Comparison of ENCODE assay signal across 1 cellular context in genomic region chr1:91798241-91798648, GRCh38.
TF ChIP-seq lines count a peak whose summit lies in the region.

No MANE protein-coding gene starts in this region.

TF ChIP-seq in GM23338, 12 proteins besides CTCF, POLR2A, EP300 and RAD21 (continued from another document):
- TF ChIP-seq, protein P1, sequence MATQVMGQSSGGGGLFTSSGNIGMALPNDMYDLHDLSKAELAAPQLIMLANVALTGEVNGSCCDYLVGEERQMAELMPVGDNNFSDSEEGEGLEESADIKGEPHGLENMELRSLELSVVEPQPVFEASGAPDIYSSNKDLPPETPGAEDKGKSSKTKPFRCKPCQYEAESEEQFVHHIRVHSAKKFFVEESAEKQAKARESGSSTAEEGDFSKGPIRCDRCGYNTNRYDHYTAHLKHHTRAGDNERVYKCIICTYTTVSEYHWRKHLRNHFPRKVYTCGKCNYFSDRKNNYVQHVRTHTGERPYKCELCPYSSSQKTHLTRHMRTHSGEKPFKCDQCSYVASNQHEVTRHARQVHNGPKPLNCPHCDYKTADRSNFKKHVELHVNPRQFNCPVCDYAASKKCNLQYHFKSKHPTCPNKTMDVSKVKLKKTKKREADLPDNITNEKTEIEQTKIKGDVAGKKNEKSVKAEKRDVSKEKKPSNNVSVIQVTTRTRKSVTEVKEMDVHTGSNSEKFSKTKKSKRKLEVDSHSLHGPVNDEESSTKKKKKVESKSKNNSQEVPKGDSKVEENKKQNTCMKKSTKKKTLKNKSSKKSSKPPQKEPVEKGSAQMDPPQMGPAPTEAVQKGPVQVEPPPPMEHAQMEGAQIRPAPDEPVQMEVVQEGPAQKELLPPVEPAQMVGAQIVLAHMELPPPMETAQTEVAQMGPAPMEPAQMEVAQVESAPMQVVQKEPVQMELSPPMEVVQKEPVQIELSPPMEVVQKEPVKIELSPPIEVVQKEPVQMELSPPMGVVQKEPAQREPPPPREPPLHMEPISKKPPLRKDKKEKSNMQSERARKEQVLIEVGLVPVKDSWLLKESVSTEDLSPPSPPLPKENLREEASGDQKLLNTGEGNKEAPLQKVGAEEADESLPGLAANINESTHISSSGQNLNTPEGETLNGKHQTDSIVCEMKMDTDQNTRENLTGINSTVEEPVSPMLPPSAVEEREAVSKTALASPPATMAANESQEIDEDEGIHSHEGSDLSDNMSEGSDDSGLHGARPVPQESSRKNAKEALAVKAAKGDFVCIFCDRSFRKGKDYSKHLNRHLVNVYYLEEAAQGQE (IDR thresholded peaks at IDR 0.05; ENCODE audit: unreplicated experiment): no peak
- no peak for TF ChIP-seq NANOG (IDR thresholded peaks at IDR 0.05; ENCODE audit: borderline replicate concordance)
- TF ChIP-seq ETS1 (IDR thresholded peaks at IDR 0.05): no peak
TF ChIP-seq in GM23338: peak in this region for 0.
